In genomic region chr11:5928811-5929210, GRCh38 we compare ENCODE assay signal across 27 cellular contexts. TPM values are rescaled to one million over a fixed set of nuclear protein-coding genes. Genes with fewer than 3 reads are reported as not detected.
"Had no signal": no experiment of that assay in that cellular context is flagged by ENCODE, and none has a peak within 500 bp of the region (broad histone marks: within the 10 kb centered on the region; RNA-seq: fewer than 3 reads in every experiment).

No MANE protein-coding gene starts in this region.

- DNase-seq: KBM-7; MV-4-11; NCI-H1048; NCI-H1105; NCI-H1417; NCI-H1436 treated with DMSO at 0.1 percent for 48 hours; NCI-H1694; NCI-H187 treated with DMSO at 0.1 percent for 48 hours; NCI-H2029 treated with DMSO at 0.1 percent for 48 hours; NCI-H2107; NCI-H226; NCI-H446; NCI-H510A; NCI-H524 treated with DMSO at 0.1 percent for 48 hours; NCI-H69; NK-92 treated with Interleukin-12 subunit alpha and Interleukin-12 subunit beta, amount 100 ng/mL, for 24 hours; PC-3; SHP77 had no signal

- H3K4me1 Mint-ChIP-seq: IgD-negative memory B cell had no signal

- H3K4me3 Mint-ChIP-seq: IgD-negative memory B cell had no signal

- ATAC-seq: Panc1, PC-3 had no signal

- H3K36me3 Mint-ChIP-seq: IgD-negative memory B cell had no signal

- FAIRE-seq: HTR-8/SVneo had no signal

- H3K27ac ChIP-seq: HL-60, RWPE1 had no signal

RNA-seq across cellular contexts. Expression of gene OR56A3, which starts 13.2 kb away (rescaled TPM):
- total RNA-seq: LHCN-M2, MCF 10A, OCI-LY7, PC-3, SK-MEL-5 had no signal
- polyA plus RNA-seq: IgD-negative memory B cell had no signal

RNA-seq across cellular contexts. Expression of gene OR52E5, which starts 35.8 kb away (rescaled TPM):
- total RNA-seq: LHCN-M2, MCF 10A, OCI-LY7, PC-3, SK-MEL-5 had no signal
- polyA plus RNA-seq: IgD-negative memory B cell had no signal

RNA-seq across cellular contexts. Expression of gene OR56A5, which starts 39.5 kb away (rescaled TPM):
- total RNA-seq: LHCN-M2, MCF 10A, OCI-LY7, PC-3, SK-MEL-5 had no signal
- polyA plus RNA-seq: IgD-negative memory B cell had no signal

RNA-seq across cellular contexts. Expression of gene OR52E4, which starts 48.4 kb away (rescaled TPM):
- total RNA-seq: LHCN-M2, MCF 10A, OCI-LY7, PC-3, SK-MEL-5 had no signal
- polyA plus RNA-seq: IgD-negative memory B cell had no signal

RNA-seq across cellular contexts. Expression of gene OR52L1, which starts 58.0 kb away (rescaled TPM):
- total RNA-seq: LHCN-M2, MCF 10A, OCI-LY7, PC-3, SK-MEL-5 had no signal
- polyA plus RNA-seq: IgD-negative memory B cell had no signal
